In genomic region chr2:20574930-20575329, GRCh38 we compare ENCODE assay signal across 22 cellular contexts.
DNase-seq lines count a peak whose midpoint lies in the region; ATAC-seq, FAIRE-seq and TF ChIP-seq lines count a peak whose summit lies in the region.
"Had no signal": no experiment of that assay in that cellular context is flagged by ENCODE, and none has a peak within 500 bp of the region (broad histone marks: within the 10 kb centered on the region; RNA-seq: fewer than 3 reads in every experiment).

No MANE protein-coding gene starts in this region.

- TF ChIP-seq POLR2A in vagina (IDR thresholded peaks at IDR 0.05) = no peak

- no peak for TF ChIP-seq CTCF in kidney (IDR thresholded peaks at IDR 0.05; ENCODE audit: borderline replicate concordance, extremely low read depth, insufficient read depth)
- TF ChIP-seq CTCF in vagina (IDR thresholded peaks at IDR 0.05) = no peak

- WGBS in right cardiac atrium = 73% methylated on average over 6 of the region's 6 CpGs

- intact Hi-C loops in left cardiac atrium (cut with DNase I) (no loop called here), right cardiac atrium (cut with DNase I) (loop anchor here in 2 of 4 donors (5.0 to 10.0 kb wide), 2 partner anchors 50 to 128 kb away; partner anchors contain the start of gene RHOB (in 1 of the 2)), kidney (cut with DNase I) (no loop called here), vagina (cut with DNase I) (loop anchor here (5.0 kb wide), 1 partner anchor 57 kb away; no protein-coding TSS in a partner anchor)

- FAIRE-seq in kidney (lab: Jason Lieb, UNC) (no peak), HTR-8/SVneo (lab: Jason Lieb, UNC) (no peak)
- FAIRE-seq: small intestine had no signal

- H3K9ac ChIP-seq in kidney (ENCODE audit: low read length in 2 of 2) = no peak overlapping the region

- H3K36me3 ChIP-seq in kidney (ENCODE audit: control insufficient read depth in 1 of 2, insufficient read depth in 2 of 2, low read length in 2 of 2) = no peaks in the 10 kb centered on the region
- H3K36me3 ChIP-seq in vagina = no peaks in the 10 kb centered on the region
- no peaks in the 10 kb centered on the region for H3K36me3 ChIP-seq in effector memory CD4-positive, alpha-beta T cell (ENCODE audit: control insufficient read depth, insufficient read depth, low read length)
- H3K36me3 ChIP-seq: ascending aorta, stomach had no signal

- H3K9me3 ChIP-seq in right cardiac atrium (ENCODE audit: control insufficient read depth, low read length) (no peaks in the 10 kb centered on the region), kidney (ENCODE audit: control insufficient read depth in 1 of 2, low read length in 2 of 2) (no peaks in the 10 kb centered on the region), vagina (no peaks in the 10 kb centered on the region)
- no peaks in the 10 kb centered on the region for H3K9me3 ChIP-seq in effector memory CD4-positive, alpha-beta T cell (ENCODE audit: control insufficient read depth, low read length)
- H3K9me3 ChIP-seq: ascending aorta, stomach had no signal

- H3K27ac ChIP-seq in right cardiac atrium (ENCODE audit: low read length) (no peak overlapping the region), kidney (ENCODE audit: low read depth in 2 of 2, low read length in 2 of 2) (peak overlapping the region in 1 of 2 donors; percentile 16), vagina (peak overlapping the region; percentile 78)
- H3K27ac ChIP-seq in effector memory CD4-positive, alpha-beta T cell (ENCODE audit: insufficient read depth, low read length, poor library complexity, severe bottlenecking) = no peak overlapping the region
- H3K27ac ChIP-seq: ascending aorta, hepatocyte had no signal

- H3K4me1 ChIP-seq in right cardiac atrium (ENCODE audit: control insufficient read depth, insufficient read depth, low read length) (peaks cover 54% of the 10 kb centered on the region), kidney (ENCODE audit: control insufficient read depth in 1 of 2, insufficient read depth in 1 of 2, low read depth in 1 of 2, low read length in 2 of 2) (peaks cover 56 to 77% of the 10 kb centered on the region in 2 donors), vagina (peaks cover 63% of the 10 kb centered on the region)
- H3K4me1 ChIP-seq in effector memory CD4-positive, alpha-beta T cell (ENCODE audit: control insufficient read depth, insufficient read depth, low read length, poor library complexity, severe bottlenecking) = peaks cover 12% of the 10 kb centered on the region

- ATAC-seq in left cardiac atrium (no peak), right cardiac atrium (no peak)
- ATAC-seq: activated CD4-positive, CD25-positive, alpha-beta regulatory T cell treated with anti-CD3 and anti-CD28 coated beads, Interleukin-2, amount 50 U/mL, for 24 hours; activated CD8-positive, alpha-beta T cell treated with anti-CD3 and anti-CD28 coated beads for 36 hours; naive thymus-derived CD8-positive, alpha-beta T cell had no signal

- H3K4me3 ChIP-seq in right cardiac atrium (ENCODE audit: low read length) = no peak overlapping the region
- no peak overlapping the region for H3K4me3 ChIP-seq in kidney (ENCODE audit: low read length in 2 of 2)
- no peak overlapping the region for H3K4me3 ChIP-seq in vagina
- H3K4me3 ChIP-seq in effector memory CD4-positive, alpha-beta T cell (ENCODE audit: insufficient read depth, low read depth, low read length, poor library complexity, severe bottlenecking) = no peak overlapping the region
- H3K4me3 ChIP-seq: ascending aorta, hepatocyte, stomach had no signal

- H3K27me3 ChIP-seq in right cardiac atrium (ENCODE audit: control insufficient read depth, insufficient read depth) = no peaks in the 10 kb centered on the region
- no peaks in the 10 kb centered on the region for H3K27me3 ChIP-seq in vagina
- H3K27me3 ChIP-seq in effector memory CD4-positive, alpha-beta T cell (replicated peaks; ENCODE audit: control insufficient read depth, insufficient read depth, low read length, poor library complexity, severe bottlenecking) = no peaks in the 10 kb centered on the region
- H3K27me3 ChIP-seq: ascending aorta, hepatocyte, stomach had no signal

- peak; percentile 2 for DNase-seq in left cardiac atrium
- no peak for DNase-seq in right cardiac atrium
- peak; percentile 35 for DNase-seq in kidney
- peak; percentile 80 for DNase-seq in pulmonary artery endothelial cell (ENCODE audit: low read depth, low spot score)
- DNase-seq in vagina (ENCODE audit: extremely low spot score in 2 of 2) = no peak
- DNase-seq in NOMO-1 treated with dmso at 0.1 percent for 144 hours (lab: John Stamatoyannopoulos, UW; ENCODE audit: unreplicated experiment) = no peak
- DNase-seq in HTR-8/SVneo (ENCODE audit: insufficient read length, low spot score) = no peak
- no peak for DNase-seq in effector memory CD4-positive, alpha-beta T cell
- DNase-seq: ACHN; activated CD8-positive, alpha-beta T cell treated with anti-CD3 and anti-CD28 coated beads for 36 hours; activated naive CD4-positive, alpha-beta T cell treated with anti-CD3 and anti-CD28 coated beads, Interleukin-2, amount 10 ng/mL, durations not matched to agents 7 days and 5 days; activated T-cell treated with anti-CD3 and anti-CD28 coated beads, Interleukin-2, amount 50 U/mL, for 24 hours; naive thymus-derived CD8-positive, alpha-beta T cell; NCI-H146; NCI-H2171 treated with DMSO at 0.1 percent for 48 hours; NCI-H526 treated with DMSO at 0.1 percent for 48 hours; small intestine; stimulated activated CD4-positive, alpha-beta T cell treated with anti-CD3 and anti-CD28 coated beads, Interleukin-2, amount 100 ng/mL, for 48 hours; stomach had no signal

Comparison
In these comparisons a context has a peak if more than half of its experiments do, and no peak if none do; other contexts are left out.
1. DNase-seq: peak in left cardiac atrium (single experiment), kidney (single experiment) and pulmonary artery endothelial cell (single experiment); none in right cardiac atrium (0 of 3), vagina (0 of 2), NOMO-1 treated with dmso at 0.1 percent for 144 hours (single experiment), HTR-8/SVneo (single experiment) and effector memory CD4-positive, alpha-beta T cell (0 of 3).